In the genomic region with DNA sequence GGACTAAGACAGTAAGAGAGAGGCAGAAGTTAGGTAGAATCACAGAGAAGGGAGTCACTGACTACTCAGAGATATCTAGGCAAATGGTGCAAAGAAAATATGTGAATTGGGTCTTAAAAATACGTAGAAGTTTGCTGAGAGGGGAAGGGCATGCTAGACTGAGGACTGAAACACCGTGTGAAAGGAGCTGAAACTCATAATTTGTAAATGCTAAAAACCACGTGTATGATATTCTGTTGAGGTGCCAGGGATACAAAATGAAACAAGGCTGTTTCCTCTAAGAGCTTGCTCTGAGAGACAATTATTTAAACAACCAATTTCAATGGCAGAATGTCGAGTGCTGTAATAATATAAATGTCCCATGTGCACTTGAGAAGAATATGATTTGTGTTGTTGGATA, we compare ENCODE assay signal across 16 cellular contexts. TPM values are rescaled to one million over a fixed set of nuclear protein-coding genes. Genes with fewer than 3 reads are reported as not detected.
DNase-seq lines count a peak whose midpoint lies in the region; ATAC-seq and TF ChIP-seq lines count a peak whose summit lies in the region.
"Had no signal": no experiment of that assay in that cellular context is flagged by ENCODE, and none has a peak within 500 bp of the region (broad histone marks: within the 10 kb centered on the region; RNA-seq: fewer than 3 reads in every experiment).

No MANE protein-coding gene starts in this region.

- H3K4me3 ChIP-seq in body of pancreas, result no peak overlapping the region
- H3K4me3 ChIP-seq: heart right ventricle, SK-N-MC had no signal

- ATAC-seq in GM21526 (IDR thresholded peaks at IDR 0.05; ENCODE audit: low FRiP score, unreplicated experiment) (peak; percentile 49), naive B cell (ENCODE audit: low read depth in 2 of 2) (no peak), HG03432 (IDR thresholded peaks at IDR 0.05; ENCODE audit: unreplicated experiment) (no peak), HG02973 (IDR thresholded peaks at IDR 0.05; ENCODE audit: unreplicated experiment) (no peak), body of pancreas (no peak)

- WGBS in body of pancreas, 2 donors, result 76 to 79% methylated on average over 4 of the region's 4 CpGs

- peaks cover 64 to 86% (median 74%) of the 10 kb centered on the region in 3 donors for H3K4me1 Mint-ChIP-seq in naive B cell

- no peaks in the 10 kb centered on the region for H3K27me3 Mint-ChIP-seq in naive B cell

- no peak for TF ChIP-seq POLR2A in body of pancreas (IDR thresholded peaks at IDR 0.05)

- intact Hi-C loops in body of pancreas (cut with DNase I), result no loop called here

- no peak overlapping the region for H3K27ac ChIP-seq in body of pancreas
- H3K27ac ChIP-seq: epithelial cell of prostate, SK-N-MC had no signal

- DNase-seq in NCI-H1436 (lab: John Stamatoyannopoulos, UW) (peak; percentile 27), NCI-H1436 treated with DMSO at 0.1 percent for 48 hours (lab: John Stamatoyannopoulos, UW) (no peak), NCI-H1105 treated with DMSO at 0.1 percent for 48 hours (lab: John Stamatoyannopoulos, UW) (peak; percentile 84), naive B cell (no peak), body of pancreas (no peak)
- DNase-seq: activated CD4-positive, alpha-beta T cell treated with anti-CD3 and anti-CD28 coated beads for 1 hour; activated gamma-delta T cell; heart right ventricle; NCI-H1048; NCI-H748 treated with DMSO at 0.1 percent for 48 hours; occipital lobe had no signal

- peaks cover 0 to 3% (median 0%) of the 10 kb centered on the region in 3 donors for H3K9me3 ChIP-seq in body of pancreas

- peaks cover 0 to 24% (median 11%) of the 10 kb centered on the region in 7 donors for H3K9me3 Mint-ChIP-seq in naive B cell

- no peaks in the 10 kb centered on the region for H3K36me3 ChIP-seq in body of pancreas (replicated peaks in 1 of 2; ENCODE audit: insufficient read depth in 1 of 2, low read depth in 2 of 2)

- H3K36me3 Mint-ChIP-seq in naive B cell, result peaks cover 6 to 8% of the 10 kb centered on the region in 2 donors

- H3K27me3 ChIP-seq in body of pancreas, result no peaks in the 10 kb centered on the region
- H3K27me3 ChIP-seq: heart right ventricle had no signal

- no peak for TF ChIP-seq CTCF in body of pancreas (IDR thresholded peaks at IDR 0.05)

- H3K4me3 Mint-ChIP-seq in naive B cell, result peak overlapping the region in 2 of 8 donors; percentile 3 to 8

- peaks cover 23% of the 10 kb centered on the region for H3K4me1 ChIP-seq in body of pancreas

- peak overlapping the region; percentile 1 to 82 (median 44) for H3K27ac Mint-ChIP-seq in naive B cell

RNA-seq across cellular contexts. Expression of gene NCK1, which starts 47.2 kb away (rescaled TPM):
- polyA plus RNA-seq in naive B cell (ENCODE audit: low read depth in 6 of 6), result 10 to 100 TPM; 40.2 to 48.7 (median 42.6) TPM
- total RNA-seq in body of pancreas, result 10 to 100 TPM; 19.4 to 20.0 TPM

RNA-seq across cellular contexts. Expression of gene IL20RB, which starts 48.6 kb away (rescaled TPM):
- under 1 TPM in 1 of 6 donors, not detected in 5; 0.31 TPM for polyA plus RNA-seq in naive B cell (ENCODE audit: low read depth in 6 of 6)
- under 1 TPM in 1 of 2 donors, not detected in 1; 0.52 TPM for total RNA-seq in body of pancreas

Comparison
In these comparisons a context has a peak if more than half of its experiments do, and no peak if none do; other contexts are left out.
1. DNase-seq: peak in NCI-H1436 (single experiment) and NCI-H1105 treated with DMSO at 0.1 percent for 48 hours (single experiment); none in NCI-H1436 treated with DMSO at 0.1 percent for 48 hours (single experiment), naive B cell (single experiment) and body of pancreas (0 of 4).